Comparison of ENCODE assay signal across 12 cellular contexts in genomic region chr21:46100426-46100825, GRCh38. TPM values are rescaled to one million over a fixed set of nuclear protein-coding genes. Genes with fewer than 3 reads are reported as not detected.
A peak's percentile ranks its signal among the peaks of the same experiment; 100 is the strongest.
DNase-seq lines count a peak whose midpoint lies in the region; ATAC-seq, FAIRE-seq and TF ChIP-seq lines count a peak whose summit lies in the region.
"Had no signal": no experiment of that assay in that cellular context is flagged by ENCODE, and none has a peak within 500 bp of the region (broad histone marks: within the 10 kb centered on the region; RNA-seq: fewer than 3 reads in every experiment).

No MANE protein-coding gene starts in this region.

- WGBS in K562 (ENCODE audit: insufficient coverage, low coverage, missing lambda C conversion rate), result 0% methylated on average over 7 of the region's 7 CpGs
- 55% methylated on average over 6 of the region's 7 CpGs for WGBS in mesenchymal stem cell

- H3K36me3 Mint-ChIP-seq in activated naive CD8-positive, alpha-beta T cell, result peaks cover 19% of the 10 kb centered on the region
- peaks cover 18% of the 10 kb centered on the region for H3K36me3 Mint-ChIP-seq in activated naive CD8-positive, alpha-beta T cell treated with anti-CD3 and anti-CD28 coated beads for 36 hours

- H3K27me3 Mint-ChIP-seq in activated naive CD8-positive, alpha-beta T cell, result no peaks in the 10 kb centered on the region
- H3K27me3 Mint-ChIP-seq in activated naive CD8-positive, alpha-beta T cell treated with anti-CD3 and anti-CD28 coated beads for 36 hours, result peaks cover 16% of the 10 kb centered on the region

- H2AFZ ChIP-seq in K562 (ENCODE audit: low read depth, low read length), result no peak overlapping the region
- H2AFZ ChIP-seq in mesenchymal stem cell (ENCODE audit: low read depth, low read length), result no peak overlapping the region

- H2BK120ac ChIP-seq in mesenchymal stem cell (ENCODE audit: low read depth, low read length), result no peak overlapping the region

- FAIRE-seq in K562 (lab: Jason Lieb, UNC), result peak; percentile 71
- FAIRE-seq: TTC549 had no signal

- H3K9me1 ChIP-seq in K562 (ENCODE audit: control insufficient read depth, insufficient read depth, low read length), result no peaks in the 10 kb centered on the region

- no peaks in the 10 kb centered on the region for H3K79me2 ChIP-seq in K562 (ENCODE audit: control insufficient read depth, insufficient read depth, low read length)

- H3K79me1 ChIP-seq in mesenchymal stem cell (replicated peaks; ENCODE audit: low read length, poor library complexity, severe bottlenecking), result peaks cover 3% of the 10 kb centered on the region

- peaks cover 0 to 24% of the 10 kb centered on the region in 2 experiments; a peak in 2 of 5 replicates for H3K4me1 ChIP-seq in K562 (replicated peaks in 1 of 2; ENCODE audit: control insufficient read depth in 2 of 2, insufficient read depth in 2 of 2, low read length in 2 of 2)
- peaks cover 20% of the 10 kb centered on the region for H3K4me1 ChIP-seq in mesenchymal stem cell (ENCODE audit: control insufficient read depth, insufficient read depth, low read depth, low read length)
- H3K4me1 ChIP-seq in tibial artery, result peaks cover 0 to 29% (median 16%) of the 10 kb centered on the region in 4 donors

- H3K9me3 Mint-ChIP-seq in activated naive CD8-positive, alpha-beta T cell (ENCODE audit: low read depth), result peaks cover 11% of the 10 kb centered on the region
- peaks cover 19% of the 10 kb centered on the region for H3K9me3 Mint-ChIP-seq in activated naive CD8-positive, alpha-beta T cell treated with anti-CD3 and anti-CD28 coated beads for 36 hours

- in situ Hi-C loops in K562 (cut with MboI), result no loop called here

- no peak overlapping the region for H3K23ac ChIP-seq in mesenchymal stem cell (ENCODE audit: low read length in 2 of 2)

- TF ChIP-seq CTCF in K562 (IDR thresholded peaks at IDR 0.05 in 2 of 3, conservative IDR thresholded peaks at IDR 0.05 in 1 of 3; ENCODE audit: insufficient read depth in 2 of 3, low read depth in 1 of 3, low read length in 3 of 3) (no peak), tibial artery (IDR thresholded peaks at IDR 0.05) (no peak), RWPE1 (conservative IDR thresholded peaks at IDR 0.05; ENCODE audit: low read depth) (no peak), GM10248 (IDR thresholded peaks at IDR 0.05; ENCODE audit: control extremely low read depth, extremely low read depth, low read depth, missing control alignments) (no peak)

- H3K4me3 ChIP-seq in K562 (no peak overlapping the region), mesenchymal stem cell (ENCODE audit: insufficient read depth in 1 of 2, low read depth in 1 of 2, low read length in 2 of 2) (peak overlapping the region in 1 of 2 experiments; percentile 80), tibial artery (peak overlapping the region; percentile 82 to 97)
- H3K4me3 ChIP-seq: BLaER1 had no signal

- no TSS peak for BruUV-seq in K562 (replicated peaks; lab: Mats Ljungman, UMichigan)

- no peak overlapping the region for H3K27ac ChIP-seq in K562 (ENCODE audit: extremely low read depth, low read depth, low read length)
- H3K27ac ChIP-seq in mesenchymal stem cell (ENCODE audit: low read length, poor library complexity, severe bottlenecking), result no peak overlapping the region
- H3K27ac ChIP-seq in tibial artery, result peak overlapping the region; percentile 95 to 100
- no peak overlapping the region for H3K27ac ChIP-seq in RWPE1
- H3K27ac ChIP-seq: BLaER1, neutrophil had no signal

- no peak overlapping the region for H3K9ac ChIP-seq in K562 (ENCODE audit: insufficient read depth in 1 of 2, low read depth in 2 of 2, low read length in 2 of 2)
- peak overlapping the region; percentile 88 for H3K9ac ChIP-seq in mesenchymal stem cell (ENCODE audit: low read length)
- H3K9ac ChIP-seq: BLaER1 had no signal

- no peak for TF ChIP-seq POLR2A in K562 (conservative IDR thresholded peaks at IDR 0.05)

- no peak overlapping the region for H3K18ac ChIP-seq in mesenchymal stem cell (ENCODE audit: low read depth in 1 of 2, low read length in 2 of 2)

- peak overlapping the region; percentile 4 for H4K8ac ChIP-seq in mesenchymal stem cell (ENCODE audit: low read length)

- POLR2A ChIA-PET in K562 (lab: Yijun Ruan, JAX) (interaction anchor here (0.7 to 0.9 kb wide), 2 partner anchors 15 to 127 kb away, joined by 3 read pairs; no protein-coding TSS in a partner anchor), RWPE1 (lab: Yijun Ruan, JAX; ENCODE audit: low non-redundant PET) (no interaction called here), GM10248 (lab: Yijun Ruan, JAX) (no interaction called here)

- CTCF ChIA-PET in K562 (lab: Yijun Ruan, JAX; ENCODE audit: low intra/inter-chr PET ratio), result no interaction called here
- CTCF ChIA-PET in RWPE1 (lab: Yijun Ruan, JAX), result interaction anchor here (0.6 kb wide), 1 partner anchor 51 kb away, joined by 3 read pairs; no protein-coding TSS in a partner anchor
- CTCF ChIA-PET in GM10248 (lab: Yijun Ruan, JAX), result no interaction called here

- H3K9me3 ChIP-seq in K562 (replicated peaks; ENCODE audit: control insufficient read depth, insufficient read depth, low read depth, low read length), result no peaks in the 10 kb centered on the region
- no peaks in the 10 kb centered on the region for H3K9me3 ChIP-seq in mesenchymal stem cell (ENCODE audit: control insufficient read depth, low read length)
- peaks cover 0 to 13% (median 11%) of the 10 kb centered on the region in 3 donors for H3K9me3 ChIP-seq in tibial artery
- H3K9me3 ChIP-seq: neutrophil had no signal

- H2BK12ac ChIP-seq in mesenchymal stem cell (ENCODE audit: low read length in 2 of 2), result no peak overlapping the region

- H3K4me2 ChIP-seq in K562 (ENCODE audit: insufficient read depth, low read length) (no peak overlapping the region), mesenchymal stem cell (ENCODE audit: low read length, poor library complexity, severe bottlenecking) (no peak overlapping the region)
- H3K4me2 ChIP-seq: BLaER1 had no signal

- peaks cover 21% of the 10 kb centered on the region for H3K4me1 Mint-ChIP-seq in activated naive CD8-positive, alpha-beta T cell (ENCODE audit: low read depth)
- H3K4me1 Mint-ChIP-seq in activated naive CD8-positive, alpha-beta T cell treated with anti-CD3 and anti-CD28 coated beads for 36 hours, result peaks cover 16% of the 10 kb centered on the region

- no peak for TF ChIP-seq EP300 in K562 (IDR thresholded peaks at IDR 0.05; ENCODE audit: low read length)

- no peak overlapping the region for H4K91ac ChIP-seq in mesenchymal stem cell (ENCODE audit: low read length)

- no peak overlapping the region for H2BK5ac ChIP-seq in mesenchymal stem cell (ENCODE audit: low read depth, low read length, poor library complexity, severe bottlenecking)

- no peak overlapping the region for H3K27ac Mint-ChIP-seq in activated naive CD8-positive, alpha-beta T cell
- H3K27ac Mint-ChIP-seq in activated naive CD8-positive, alpha-beta T cell treated with anti-CD3 and anti-CD28 coated beads for 36 hours, result no peak overlapping the region
- H3K27ac Mint-ChIP-seq: activated naive CD4-positive, alpha-beta T cell treated with anti-CD3 and anti-CD28 coated beads for 36 hours had no signal

- DNase-seq in activated naive CD8-positive, alpha-beta T cell treated with anti-CD3 and anti-CD28 coated beads for 36 hours, result no peak
- DNase-seq in K562 (ENCODE audit: extremely low read depth in 1 of 4, low spot score in 3 of 4) (no peak), mesenchymal stem cell (peak; percentile 76), tibial artery (no peak), HT-29 (ENCODE audit: low spot score) (no peak), RWPE1 (ENCODE audit: low spot score) (no peak), GM10248 (ENCODE audit: extremely low spot score) (no peak)
- DNase-seq: activated naive CD4-positive, alpha-beta T cell treated with anti-CD3 and anti-CD28 coated beads for 36 hours had no signal

- H3K27me3 ChIP-seq in K562 (ENCODE audit: control insufficient read depth in 2 of 2, insufficient read depth in 2 of 2, low read length in 2 of 2) (peaks cover 13 to 27% of the 10 kb centered on the region in 2 experiments), mesenchymal stem cell (ENCODE audit: control insufficient read depth in 1 of 2, insufficient read depth in 1 of 2, low read length in 2 of 2) (no peaks in the 10 kb centered on the region), tibial artery (no peaks in the 10 kb centered on the region)

- H3K4ac ChIP-seq in mesenchymal stem cell (ENCODE audit: low read depth in 1 of 2, low read length in 2 of 2), result peak overlapping the region in 1 of 2 experiments; percentile 11

- H2AK5ac ChIP-seq in mesenchymal stem cell (ENCODE audit: low read length, severe bottlenecking), result no peak overlapping the region

- H3K14ac ChIP-seq in mesenchymal stem cell (ENCODE audit: low read length in 2 of 2), result no peak overlapping the region

- ATAC-seq in K562, result no peak

- TF ChIP-seq RAD21 in K562 (CRISPR knock-in tag; conservative IDR thresholded peaks at IDR 0.05 in 1 of 2, IDR thresholded peaks at IDR 0.05 in 1 of 2), result no peak

- peak overlapping the region; percentile 39 for H3K4me3 Mint-ChIP-seq in activated naive CD8-positive, alpha-beta T cell
- no peak overlapping the region for H3K4me3 Mint-ChIP-seq in activated naive CD8-positive, alpha-beta T cell treated with anti-CD3 and anti-CD28 coated beads for 36 hours
- H3K4me3 Mint-ChIP-seq: activated naive CD4-positive, alpha-beta T cell treated with anti-CD3 and anti-CD28 coated beads for 36 hours had no signal

- no peak overlapping the region for H2BK15ac ChIP-seq in mesenchymal stem cell (ENCODE audit: low read depth, poor library complexity, severe bottlenecking)

- no peaks in the 10 kb centered on the region for H3K36me3 ChIP-seq in K562 (ENCODE audit: control insufficient read depth, insufficient read depth, low read length)
- peaks cover 9 to 57% of the 10 kb centered on the region in 2 experiments for H3K36me3 ChIP-seq in mesenchymal stem cell (ENCODE audit: control insufficient read depth in 1 of 2, insufficient read depth in 2 of 2, low read depth in 1 of 2, low read length in 2 of 2)
- peaks cover 0 to 8% (median 0%) of the 10 kb centered on the region in 3 donors for H3K36me3 ChIP-seq in tibial artery
- H3K36me3 ChIP-seq: BLaER1, neutrophil had no signal

- intact Hi-C loops in K562 (cut with micrococcal nuclease) (no loop called here), tibial artery (cut with DNase I; ENCODE audit: low total_unique reads) (no loop called here)

- H4K20me1 ChIP-seq in K562 (replicated peaks; ENCODE audit: control insufficient read depth, insufficient read depth, low read length), result 0 out of 2 replicates have a peak, but pooled peaks cover 6% of the 10 kb centered on the region

RNA-seq across cellular contexts. Expression of gene COL6A2, which starts 2.5 kb away (rescaled TPM):
- 10 to 100 TPM; 16.0 to 16.5 TPM for total RNA-seq in activated naive CD8-positive, alpha-beta T cell treated with anti-CD3 and anti-CD28 coated beads for 36 hours
- total RNA-seq in K562 (2011; cell fraction: chromatin; rRNA removed; ENCODE audit: low replicate concordance), result 3.1 and 5.2 TPM in 2 replicates
- total RNA-seq in K562 (2011; cell fraction: nucleolus; rRNA removed), result 4.2 and 5.5 TPM in 2 replicates
- 1.4 and 2.1 TPM in 2 replicates for total RNA-seq in K562 (2011; cell fraction: nucleoplasm; rRNA removed)
- total RNA-seq in K562 (2014; rRNA removed), result 0.41 and 0.45 TPM in 2 replicates
- total RNA-seq in K562 (2014; rRNA removed; fragmentation: Illumina TruSeq; extraction: Trizol), result not detected in 2 replicates
- total RNA-seq in K562 (2015; rRNA removed; fragmentation: Illumina TruSeq; extraction: Trizol), result 0.07 and 0.11 TPM in 2 replicates
- total RNA-seq in K562 (2021), result 1.1 and 1.3 TPM in 2 replicates
- polyA plus RNA-seq in K562 (2011; rRNA removed), result 0.18 and 0.41 TPM in 2 replicates
- 0.12 and 0.30 TPM in 2 replicates for polyA plus RNA-seq in K562 (2011; cell fraction: cytosol; rRNA removed)
- polyA plus RNA-seq in K562 (2011; cell fraction: nucleus; rRNA removed), result 0.83 and 1.8 TPM in 2 replicates
- polyA plus RNA-seq in K562 (2012), result 0.35 and 8.2 TPM in 2 replicates
- polyA plus RNA-seq in K562 (2014; fragmentation: Illumina TruSeq; extraction: Trizol), result 0.07 and 0.17 TPM in 2 replicates
- not detected for polyA plus RNA-seq in K562 (2014; fragmentation: Nextera tagmentation; extraction: Ambion mirVana)
- polyA plus RNA-seq in K562 (2014; rRNA removed), result 0.29 and 0.47 TPM in 2 replicates
- polyA minus RNA-seq in K562 (2011; rRNA and poly(A)+ RNA removed), result 0.18 and 0.36 TPM in 2 replicates
- 0.64 and 1.4 TPM in 2 replicates for polyA minus RNA-seq in K562 (2011; cell fraction: cytosol; rRNA and poly(A)+ RNA removed)
- polyA minus RNA-seq in K562 (2011; cell fraction: nucleus; rRNA and poly(A)+ RNA removed), result 0.67 and 1.2 TPM in 2 replicates
- polyA plus RNA-seq in mesenchymal stem cell (2013, experiment 1 of 2), result 1,409 TPM
- 1,389 TPM for polyA plus RNA-seq in mesenchymal stem cell (2013, experiment 2 of 2)
- not detected in 2 replicates for total RNA-seq in HT-29 (2014; rRNA removed; shearing (Covaris generic))

RNA-seq across cellular contexts. Expression of gene FTCD, which starts 55.0 kb away (rescaled TPM):
- under 1 TPM in 1 of 2 experiments, not detected in 1; 0.43 TPM for total RNA-seq in activated naive CD8-positive, alpha-beta T cell treated with anti-CD3 and anti-CD28 coated beads for 36 hours
- 5.4 and 12.8 TPM in 2 replicates for total RNA-seq in K562 (2011; cell fraction: chromatin; rRNA removed; ENCODE audit: low replicate concordance)
- 7.2 and 7.5 TPM in 2 replicates for total RNA-seq in K562 (2011; cell fraction: nucleolus; rRNA removed)
- 3.4 and 5.4 TPM in 2 replicates for total RNA-seq in K562 (2011; cell fraction: nucleoplasm; rRNA removed)
- total RNA-seq in K562 (2014; rRNA removed), result not detected in 2 replicates
- total RNA-seq in K562 (2014; rRNA removed; fragmentation: Illumina TruSeq; extraction: Trizol), result not detected in 2 replicates
- total RNA-seq in K562 (2015; rRNA removed; fragmentation: Illumina TruSeq; extraction: Trizol), result 0.08 and 0.25 TPM in 2 replicates
- 0.74 and 1.1 TPM in 2 replicates for total RNA-seq in K562 (2021)
- 0.11 and 0.41 TPM in 2 replicates for polyA plus RNA-seq in K562 (2011; rRNA removed)
- polyA plus RNA-seq in K562 (2011; cell fraction: cytosol; rRNA removed), result 0.19 and 0.69 TPM in 2 replicates
- polyA plus RNA-seq in K562 (2011; cell fraction: nucleus; rRNA removed), result 2.6 and 3.7 TPM in 2 replicates
- 1.5 and 3.0 TPM in 2 replicates for polyA plus RNA-seq in K562 (2012)
- not detected in 2 replicates for polyA plus RNA-seq in K562 (2014; fragmentation: Illumina TruSeq; extraction: Trizol)
- polyA plus RNA-seq in K562 (2014; fragmentation: Nextera tagmentation; extraction: Ambion mirVana), result not detected
- 0.50 and 1.6 TPM in 2 replicates for polyA plus RNA-seq in K562 (2014; rRNA removed)
- 0.49 TPM in 1 of 2 replicates, not detected in the other for polyA minus RNA-seq in K562 (2011; rRNA and poly(A)+ RNA removed)
- polyA minus RNA-seq in K562 (2011; cell fraction: cytosol; rRNA and poly(A)+ RNA removed), result not detected in 2 replicates
- polyA minus RNA-seq in K562 (2011; cell fraction: nucleus; rRNA and poly(A)+ RNA removed), result 0.54 and 0.56 TPM in 2 replicates
- polyA plus RNA-seq in mesenchymal stem cell (2013, experiment 1 of 2), result 1.5 TPM
- polyA plus RNA-seq in mesenchymal stem cell (2013, experiment 2 of 2), result 1.8 TPM
- 0.33 TPM in 1 of 2 replicates, not detected in the other for total RNA-seq in HT-29 (2014; rRNA removed; shearing (Covaris generic))
- total RNA-seq: activated naive CD4-positive, alpha-beta T cell treated with anti-CD3 and anti-CD28 coated beads for 36 hours had no signal

Comparison
In these comparisons a context has a peak if more than half of its experiments do, and no peak if none do; other contexts are left out.
1. H3K27ac ChIP-seq: peak in tibial artery (2 of 2); none in K562 (single experiment), mesenchymal stem cell (single experiment) and RWPE1 (single experiment).